14 cellular contexts compared by ENCODE assay signal in genomic region chr4:52199574-52200338, GRCh38.
DNase-seq lines count a peak whose midpoint lies in the region; ATAC-seq, FAIRE-seq and TF ChIP-seq lines count a peak whose summit lies in the region.
"Had no signal": no experiment of that assay in that cellular context is flagged by ENCODE, and none has a peak within 500 bp of the region (broad histone marks: within the 10 kb centered on the region; RNA-seq: fewer than 3 reads in every experiment).

No MANE protein-coding gene starts in this region.

- no peak overlapping the region for H4K91ac ChIP-seq in H9 (ENCODE audit: insufficient read length, low read depth, low read length)

- peaks cover 0 to 3% of the 10 kb centered on the region in 2 experiments; a peak in 2 of 5 replicates for H3K9me3 Mint-ChIP-seq in H9
- peaks cover 0 to 5% (median 0%) of the 10 kb centered on the region in 9 donors for H3K9me3 Mint-ChIP-seq in naive thymus-derived CD8-positive, alpha-beta T cell
- H3K9me3 Mint-ChIP-seq: activated naive CD8-positive, alpha-beta T cell treated with anti-CD3 and anti-CD28 coated beads, Interleukin-2, amount 50 U/mL, for 24 hours had no signal

- peak overlapping the region; percentile 13 for H4K8ac ChIP-seq in H9 (replicated peaks; ENCODE audit: insufficient read length, low read depth, low read length)

- no peak overlapping the region for H3K56ac ChIP-seq in H9 (ENCODE audit: insufficient read length, low read depth, low read length)

- H3K4me2 ChIP-seq in A549 = peak overlapping the region; percentile 5; the same call in 1 of the 3 replicates
- H3K4me2 ChIP-seq in H9 (ENCODE audit: insufficient read depth, insufficient read length, low read length) = no peak overlapping the region

- no peak overlapping the region for H3K9ac ChIP-seq in H9 (ENCODE audit: extremely low read depth, insufficient read length, low read length)
- no peak overlapping the region for H3K9ac ChIP-seq in adipocyte (ENCODE audit: low read length)

- TF ChIP-seq EP300 in A549 (IDR thresholded peaks at IDR 0.05) = no peak

- H4K20me1 ChIP-seq in H9 (ENCODE audit: control insufficient read depth, insufficient read depth, insufficient read length) = peaks cover 3% of the 10 kb centered on the region

- H3K36me3 Mint-ChIP-seq in H9 (ENCODE audit: insufficient read depth in 1 of 3, low read depth in 3 of 3) = no peaks in the 10 kb centered on the region; a peak in 1 of 7 replicates
- no peaks in the 10 kb centered on the region for H3K36me3 Mint-ChIP-seq in naive thymus-derived CD8-positive, alpha-beta T cell

- no peaks in the 10 kb centered on the region; the same call in 1 of the 2 replicates for H3K27me3 Mint-ChIP-seq in H9 (ENCODE audit: low read depth)
- peaks cover 0 to 9% (median 2%) of the 10 kb centered on the region in 5 donors for H3K27me3 Mint-ChIP-seq in naive thymus-derived CD8-positive, alpha-beta T cell
- H3K27me3 Mint-ChIP-seq: activated CD8-positive, alpha-beta memory T cell treated with anti-CD3 and anti-CD28 coated beads, Interleukin-2, amount 10 ng/mL, durations not matched to agents 7 days and 5 days; activated naive CD8-positive, alpha-beta T cell treated with anti-CD3 and anti-CD28 coated beads, Interleukin-2, amount 50 U/mL, for 24 hours had no signal

- H2BK120ac ChIP-seq in H9 (ENCODE audit: low read depth, low read length, poor library complexity, severe bottlenecking) = no peak overlapping the region

- H3K4me1 ChIP-seq in A549 (0 out of 3 replicates have a peak, but pooled peaks cover 11% of the 10 kb centered on the region), H9 (ENCODE audit: insufficient read depth, low read length) (peaks cover 6% of the 10 kb centered on the region; the same call in 1 of the 2 replicates), adipocyte (ENCODE audit: control insufficient read depth, insufficient read depth, low read length) (peaks cover 59% of the 10 kb centered on the region), left lung (no peaks in the 10 kb centered on the region)
- H3K4me1 ChIP-seq: upper lobe of left lung had no signal

- H3K4me3 ChIP-seq in A549 (no peak overlapping the region), adipocyte (ENCODE audit: low read length) (no peak overlapping the region), left lung (no peak overlapping the region)
- H3K4me3 ChIP-seq: upper lobe of left lung had no signal

- H2BK15ac ChIP-seq in H9 (ENCODE audit: low read depth, low read length) = no peak overlapping the region

- DNase-seq in A549 (ENCODE audit: low read depth in 1 of 2, low spot score in 1 of 2) (peak; percentile 14 to 75), H9 (no peak), adipocyte (ENCODE audit: low read depth) (peak; percentile 72), fibroblast of the conjunctiva (ENCODE audit: low read depth) (peak; percentile 55), GOT3 (lab: John Stamatoyannopoulos, UW) (no peak), left lung (no peak)
- DNase-seq in naive thymus-derived CD8-positive, alpha-beta T cell = no peak
- no peak for DNase-seq in activated CD4-positive, alpha-beta T cell treated with anti-CD3 and anti-CD28 coated beads, Interleukin-2, amount 50 U/mL, for 48 hours
- DNase-seq: activated CD8-positive, alpha-beta memory T cell treated with anti-CD3 and anti-CD28 coated beads, Interleukin-2, amount 10 ng/mL, durations not matched to agents 7 days and 5 days; activated naive CD8-positive, alpha-beta T cell treated with anti-CD3 and anti-CD28 coated beads, Interleukin-2, amount 50 U/mL, for 24 hours; KG1; NCI-H2107; upper lobe of left lung had no signal

- no peak overlapping the region for H3K14ac ChIP-seq in H9 (ENCODE audit: insufficient read depth, low read length)

- H3K27ac Mint-ChIP-seq in H9 = no peak overlapping the region
- H3K27ac Mint-ChIP-seq in naive thymus-derived CD8-positive, alpha-beta T cell = no peak overlapping the region
- H3K27ac Mint-ChIP-seq: activated CD8-positive, alpha-beta memory T cell treated with anti-CD3 and anti-CD28 coated beads, Interleukin-2, amount 10 ng/mL, durations not matched to agents 7 days and 5 days; activated naive CD8-positive, alpha-beta T cell treated with anti-CD3 and anti-CD28 coated beads, Interleukin-2, amount 50 U/mL, for 24 hours had no signal

- H3K4ac ChIP-seq in H9 (ENCODE audit: low read depth, low read length) = no peak overlapping the region

- H3K79me2 ChIP-seq in H9 (ENCODE audit: insufficient read depth, low read length) = no peaks in the 10 kb centered on the region

- intact Hi-C loops in left lung (cut with DNase I) = no loop called here

- H3K36me3 ChIP-seq in adipocyte (ENCODE audit: control insufficient read depth, insufficient read depth, low read length, severe bottlenecking) (no peaks in the 10 kb centered on the region), left lung (no peaks in the 10 kb centered on the region)
- H3K36me3 ChIP-seq: upper lobe of left lung had no signal

- H3T11ph ChIP-seq in H9 (ENCODE audit: low read length) = no peak overlapping the region

- H3K79me1 ChIP-seq in H9 (ENCODE audit: insufficient read depth, low read depth, low read length, poor library complexity, severe bottlenecking) = no peaks in the 10 kb centered on the region

- H3K27me3 ChIP-seq in H9 (ENCODE audit: insufficient read depth, low read length) = no peaks in the 10 kb centered on the region
- H3K27me3 ChIP-seq in adipocyte (replicated peaks; ENCODE audit: control insufficient read depth, insufficient read depth, low read length) = no peaks in the 10 kb centered on the region
- no peaks in the 10 kb centered on the region for H3K27me3 ChIP-seq in left lung
- H3K27me3 ChIP-seq: upper lobe of left lung had no signal

- no peak overlapping the region for H2AK5ac ChIP-seq in H9 (ENCODE audit: insufficient read length, low read length)

- H2BK20ac ChIP-seq in H9 (ENCODE audit: low read depth, low read length, poor library complexity, severe bottlenecking) = no peak overlapping the region

- ATAC-seq in A549 (peak; percentile 55 to 81), left lung (no peak)
- no peak for ATAC-seq in naive thymus-derived CD8-positive, alpha-beta T cell
- ATAC-seq: activated CD8-positive, alpha-beta memory T cell treated with anti-CD3 and anti-CD28 coated beads, Interleukin-2, amount 10 ng/mL, durations not matched to agents 7 days and 5 days; activated naive CD8-positive, alpha-beta T cell treated with anti-CD3 and anti-CD28 coated beads, Interleukin-2, amount 50 U/mL, for 24 hours had no signal

- no peak for TF ChIP-seq RAD21 in A549 (conservative IDR thresholded peaks at IDR 0.05 in 1 of 2, IDR thresholded peaks at IDR 0.05 in 1 of 2)

- no peak overlapping the region for H2BK12ac ChIP-seq in H9 (ENCODE audit: insufficient read length, low read depth, low read length)

- no peak for TF ChIP-seq CTCF in A549 (IDR thresholded peaks at IDR 0.05)
- no peak for TF ChIP-seq CTCF in H9 (conservative IDR thresholded peaks at IDR 0.05)
- no peak for TF ChIP-seq CTCF in left lung (IDR thresholded peaks at IDR 0.05)

- no peak overlapping the region for H2AFZ ChIP-seq in H9 (ENCODE audit: low read length)

- no peaks in the 10 kb centered on the region for H3K23me2 ChIP-seq in H9 (ENCODE audit: insufficient read length, low read depth, low read length, poor library complexity, severe bottlenecking)

- POLR2A ChIA-PET in A549 (lab: Yijun Ruan, JAX) = no interaction called here
- POLR2A ChIA-PET in naive thymus-derived CD8-positive, alpha-beta T cell (lab: Charles Lee) = no interaction called here

- no peak overlapping the region for H2BK5ac ChIP-seq in H9 (ENCODE audit: insufficient read length, low read length)

- peaks cover 36 to 38% of the 10 kb centered on the region in 2 experiments for H3K4me1 Mint-ChIP-seq in H9
- H3K4me1 Mint-ChIP-seq in naive thymus-derived CD8-positive, alpha-beta T cell = peaks cover 0 to 3% (median 0%) of the 10 kb centered on the region in 4 donors
- H3K4me1 Mint-ChIP-seq: activated CD8-positive, alpha-beta memory T cell treated with anti-CD3 and anti-CD28 coated beads, Interleukin-2, amount 10 ng/mL, durations not matched to agents 7 days and 5 days; activated naive CD8-positive, alpha-beta T cell treated with anti-CD3 and anti-CD28 coated beads, Interleukin-2, amount 50 U/mL, for 24 hours had no signal

- 50% methylated on average over 2 of the region's 3 CpGs for WGBS in A549 (ENCODE audit: missing lambda C conversion rate)
- no CpG with 5 or more reads among the region's 3 CpGs for WGBS in H9 (ENCODE audit: extremely low coverage, insufficient read length, low lambda C conversion rate)

- H3K27ac ChIP-seq in A549 (peak overlapping the region in 1 of 2 experiments; percentile 53; a peak in 2 of 6 replicates), H9 (ENCODE audit: insufficient read length, low read depth, low read length) (no peak overlapping the region), left lung (no peak overlapping the region)
- H3K27ac ChIP-seq: upper lobe of left lung had no signal

- H4K5ac ChIP-seq in H9 (ENCODE audit: insufficient read length, low read depth, low read length) = no peak overlapping the region

- CTCF ChIA-PET in A549 (lab: Yijun Ruan, JAX) = no interaction called here

- H3K18ac ChIP-seq in H9 (ENCODE audit: insufficient read length, low read depth, low read length) = peak overlapping the region; percentile 0

- TF ChIP-seq POLR2A in A549 (IDR thresholded peaks at IDR 0.05; ENCODE audit: low read length) = no peak

- no peak overlapping the region for H3K23ac ChIP-seq in H9 (ENCODE audit: insufficient read length, low read depth, low read length)

- no peak for FAIRE-seq in A549 (lab: Jason Lieb, UNC)
- FAIRE-seq: endometrium had no signal

- peak overlapping the region in 1 of 2 experiments; percentile 50; a peak in 2 of 5 replicates for H3K4me3 Mint-ChIP-seq in H9
- H3K4me3 Mint-ChIP-seq in naive thymus-derived CD8-positive, alpha-beta T cell = no peak overlapping the region
- H3K4me3 Mint-ChIP-seq: activated CD8-positive, alpha-beta memory T cell treated with anti-CD3 and anti-CD28 coated beads, Interleukin-2, amount 10 ng/mL, durations not matched to agents 7 days and 5 days; activated naive CD8-positive, alpha-beta T cell treated with anti-CD3 and anti-CD28 coated beads, Interleukin-2, amount 50 U/mL, for 24 hours had no signal

- no peaks in the 10 kb centered on the region for H3K9me3 ChIP-seq in A549
- no peaks in the 10 kb centered on the region for H3K9me3 ChIP-seq in H9 (ENCODE audit: control insufficient read depth, low read depth, low read length)
- peaks cover 6% of the 10 kb centered on the region for H3K9me3 ChIP-seq in adipocyte (ENCODE audit: control insufficient read depth, low read length)
- H3K9me3 ChIP-seq in left lung = no peaks in the 10 kb centered on the region
- H3K9me3 ChIP-seq: upper lobe of left lung had no signal

TF ChIP-seq in A549, 52 proteins besides CTCF, POLR2A, EP300 and RAD21:
- no peak for TF ChIP-seq FOSL2 (IDR thresholded peaks at IDR 0.05)
- peak; percentile 65 for TF ChIP-seq FOSL2 (CRISPR knock-in tag; IDR thresholded peaks at IDR 0.05)
- peak in 1 of 2 experiments; percentile 54; a peak in 2 of 4 replicates for TF ChIP-seq CEBPB (IDR thresholded peaks at IDR 0.05)
- no peak for TF ChIP-seq ZNF302 (CRISPR knock-in tag; IDR thresholded peaks at IDR 0.05)

Comparison
In these comparisons a context has a peak if more than half of its experiments do, and no peak if none do; other contexts are left out.
1. ATAC-seq: peak in A549 (2 of 2); none in naive thymus-derived CD8-positive, alpha-beta T cell (0 of 2) and left lung (single experiment).
2. DNase-seq: peak in A549 (2 of 2), adipocyte (single experiment) and fibroblast of the conjunctiva (single experiment); none in H9 (single experiment), GOT3 (single experiment), naive thymus-derived CD8-positive, alpha-beta T cell (0 of 10), activated CD4-positive, alpha-beta T cell treated with anti-CD3 and anti-CD28 coated beads, Interleukin-2, amount 50 U/mL, for 48 hours (0 of 2) and left lung (0 of 2).